In genomic region chr3:78204977-78205376, GRCh38 we compare ENCODE assay signal across 10 cellular contexts.
DNase-seq lines count a peak whose midpoint lies in the region; ATAC-seq and TF ChIP-seq lines count a peak whose summit lies in the region.
"Had no signal": no experiment of that assay in that cellular context is flagged by ENCODE, and none has a peak within 500 bp of the region (broad histone marks: within the 10 kb centered on the region; RNA-seq: fewer than 3 reads in every experiment).

No MANE protein-coding gene starts in this region.

- peak; percentile 19 for DNase-seq in AG10803 (ENCODE audit: low read depth)
- DNase-seq in HS-5 (ENCODE audit: low read depth), result peak; percentile 43
- DNase-seq in WTC11 (ENCODE audit: low spot score), result no peak
- DNase-seq in kidney glomerular epithelial cell (lab: John Stamatoyannopoulos, UW), result peak; percentile 67
- DNase-seq in activated CD4-positive, alpha-beta T cell treated with anti-CD3 and anti-CD28 coated beads for 1 hour, result no peak
- DNase-seq in GM19240 (ENCODE audit: insufficient read length, low spot score), result no peak
- DNase-seq in stimulated activated CD4-positive, alpha-beta T cell treated with anti-CD3 and anti-CD28 coated beads, Interleukin-4, amount 100 ng/mL, for 24 hours, result no peak

- ATAC-seq in WTC11 (peak; percentile 79), GM19452 (IDR thresholded peaks at IDR 0.05; ENCODE audit: unreplicated experiment) (no peak)

- POLR2A ChIA-PET in WTC11 (lab: Charles Lee), result no interaction called here

- H3K27me3 Mint-ChIP-seq in WTC11 (ENCODE audit: low read depth), result no peaks in the 10 kb centered on the region; the same call in 1 of the 2 replicates
- H3K27me3 Mint-ChIP-seq: central memory CD8-positive, alpha-beta T cell had no signal

- H3K4me3 Mint-ChIP-seq in WTC11, result no peak overlapping the region
- H3K4me3 Mint-ChIP-seq: central memory CD8-positive, alpha-beta T cell had no signal

- H3K4me3 ChIP-seq in AG10803 (ENCODE audit: low read length), result no peak overlapping the region
- H3K4me3 ChIP-seq: lung had no signal

- CTCF ChIA-PET in WTC11 (lab: Charles Lee), result interaction anchor here (1.0 kb wide), 1 partner anchor 441 kb away, joined by 5 read pairs; no protein-coding TSS in a partner anchor

- no peaks in the 10 kb centered on the region for H3K36me3 Mint-ChIP-seq in WTC11

- 0 out of 2 replicates have a peak, but pooled peaks cover 2% of the 10 kb centered on the region for H3K4me1 Mint-ChIP-seq in WTC11
- H3K4me1 Mint-ChIP-seq: central memory CD8-positive, alpha-beta T cell had no signal

- no peak overlapping the region for H3K27ac Mint-ChIP-seq in WTC11

- no peaks in the 10 kb centered on the region for H3K9me3 Mint-ChIP-seq in WTC11

- TF ChIP-seq CTCF in AG10803 (conservative IDR thresholded peaks at IDR 0.05; ENCODE audit: low read length) (no peak), WTC11 (IDR thresholded peaks at IDR 0.05) (no peak)

TF ChIP-seq in WTC11, 78 proteins besides CTCF, POLR2A, EP300 and RAD21:
- TF ChIP-seq ARID4B (CRISPR knock-in tag; IDR thresholded peaks at IDR 0.05; ENCODE audit: borderline replicate concordance) (no peak), E2F1 (CRISPR knock-in tag; IDR thresholded peaks at IDR 0.05) (no peak), ZNF281 (CRISPR knock-in tag; IDR thresholded peaks at IDR 0.05) (no peak), ZNF532 (CRISPR knock-in tag; IDR thresholded peaks at IDR 0.05; ENCODE audit: borderline replicate concordance) (no peak), FOXJ3 (CRISPR knock-in tag; IDR thresholded peaks at IDR 0.05; ENCODE audit: borderline replicate concordance) (no peak), KAT7 (CRISPR knock-in tag; IDR thresholded peaks at IDR 0.05; ENCODE audit: borderline replicate concordance) (no peak), HMGXB4 (CRISPR knock-in tag; IDR thresholded peaks at IDR 0.05) (no peak)
TF ChIP-seq in WTC11: peak in this region for 0.

Comparison
In these comparisons a context has a peak if more than half of its experiments do, and no peak if none do; other contexts are left out.
1. DNase-seq: peak in AG10803 (single experiment), HS-5 (single experiment) and kidney glomerular epithelial cell (single experiment); none in WTC11 (single experiment), activated CD4-positive, alpha-beta T cell treated with anti-CD3 and anti-CD28 coated beads for 1 hour (single experiment), GM19240 (single experiment) and stimulated activated CD4-positive, alpha-beta T cell treated with anti-CD3 and anti-CD28 coated beads, Interleukin-4, amount 100 ng/mL, for 24 hours (single experiment).